24 cellular contexts compared by ENCODE assay signal in the genomic region with DNA sequence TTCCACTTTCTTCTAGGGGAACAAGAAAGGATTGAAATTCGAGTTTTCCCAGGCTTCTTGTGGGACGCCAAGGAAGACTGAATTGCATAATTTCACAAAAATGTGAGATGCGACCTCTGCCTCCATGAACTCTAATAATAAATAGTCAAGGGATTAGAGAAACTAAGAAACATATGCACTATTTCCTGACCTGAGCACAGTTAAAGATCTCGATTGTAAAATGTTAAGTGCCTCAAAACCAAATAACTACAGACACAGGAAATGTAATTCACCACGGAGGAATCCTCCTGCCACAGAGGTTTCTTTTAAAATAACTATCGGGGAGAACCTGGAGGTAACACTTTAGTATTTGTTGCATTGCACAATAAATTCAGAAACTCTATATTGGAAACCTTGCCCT.
DNase-seq lines count a peak whose midpoint lies in the region; ATAC-seq and TF ChIP-seq lines count a peak whose summit lies in the region.
"Had no signal": no experiment of that assay in that cellular context is flagged by ENCODE, and none has a peak within 500 bp of the region (broad histone marks: within the 10 kb centered on the region; RNA-seq: fewer than 3 reads in every experiment).

No MANE protein-coding gene starts in this region.

- H3K36me3 ChIP-seq in left ventricle myocardium inferior (no peaks in the 10 kb centered on the region), right atrium auricular region (no peaks in the 10 kb centered on the region)
- H3K36me3 ChIP-seq in CD8-positive, alpha-beta memory T cell (ENCODE audit: insufficient read depth, low read length) = no peaks in the 10 kb centered on the region
- H3K36me3 ChIP-seq: BLaER1, gastroesophageal sphincter had no signal

- CTCF ChIA-PET in Calu3 (lab: Charles Lee) = interaction anchor here (0.6 kb wide), 1 partner anchor 60 kb away, joined by 3 read pairs; no protein-coding TSS in a partner anchor
- CTCF ChIA-PET in CD8-positive, alpha-beta memory T cell (lab: Charles Lee) = no interaction called here

- H3K4me1 ChIP-seq in left ventricle myocardium inferior (peaks cover 9% of the 10 kb centered on the region), right atrium auricular region (no peaks in the 10 kb centered on the region)
- no peaks in the 10 kb centered on the region for H3K4me1 ChIP-seq in CD8-positive, alpha-beta memory T cell (ENCODE audit: insufficient read depth, low read length)
- H3K4me1 ChIP-seq: BLaER1, gastroesophageal sphincter had no signal

- no peaks in the 10 kb centered on the region for H3K27me3 ChIP-seq in left ventricle myocardium inferior (ENCODE audit: low read depth)
- H3K27me3 ChIP-seq in right atrium auricular region = no peaks in the 10 kb centered on the region
- H3K27me3 ChIP-seq in CD8-positive, alpha-beta memory T cell (ENCODE audit: insufficient read depth, low read length, poor library complexity, severe bottlenecking) = no peaks in the 10 kb centered on the region
- H3K27me3 ChIP-seq: BLaER1, gastroesophageal sphincter had no signal

- peak overlapping the region; percentile 19 for H3K27ac Mint-ChIP-seq in type B pancreatic cell
- H3K27ac Mint-ChIP-seq in Calu3 (ENCODE audit: unreplicated experiment) = no peak overlapping the region
- no peak overlapping the region for H3K27ac Mint-ChIP-seq in CD8-positive, alpha-beta memory T cell
- H3K27ac Mint-ChIP-seq: activated CD8-positive, alpha-beta memory T cell treated with anti-CD3 and anti-CD28 coated beads, Interleukin-2, amount 10 ng/mL, durations not matched to agents 7 days and 5 days; activated naive CD8-positive, alpha-beta T cell treated with anti-CD3 and anti-CD28 coated beads, Interleukin-2, amount 10 ng/mL, durations not matched to agents 7 days and 5 days; activated T-helper 2 cell treated with anti-CD3 and anti-CD28 coated beads, Interferon-gamma antibody, Interleukin-2, Interleukin-4, amounts not matched to agents 10 μg/mL and 5 μg/mL and 100 μg/mL, durations not matched to agents 14 hours and 24 hours and 36 hours; dendritic cell treated with granulocyte-macrophage colony-stimulating factor and Interleukin-4, amounts not matched to agents 40 ng/mL and 50 ng/mL, for 4 days; stimulated activated naive CD8-positive, alpha-beta T cell treated with anti-CD3 and anti-CD28 coated beads, Interleukin-15, amount 100 ng/mL, for 72 hours had no signal

- H3K9me3 Mint-ChIP-seq in type B pancreatic cell (no peaks in the 10 kb centered on the region), Calu3 (ENCODE audit: low read depth, unreplicated experiment) (no peaks in the 10 kb centered on the region)
- peaks cover 0 to 3% (median 0%) of the 10 kb centered on the region in 5 donors for H3K9me3 Mint-ChIP-seq in CD8-positive, alpha-beta memory T cell
- H3K9me3 Mint-ChIP-seq: activated naive CD8-positive, alpha-beta T cell treated with anti-CD3 and anti-CD28 coated beads, Interleukin-2, amount 10 ng/mL, durations not matched to agents 7 days and 5 days; activated T-helper 2 cell treated with anti-CD3 and anti-CD28 coated beads, Interferon-gamma antibody, Interleukin-2, Interleukin-4, amounts not matched to agents 10 μg/mL and 5 μg/mL and 100 μg/mL, durations not matched to agents 14 hours and 24 hours and 36 hours; dendritic cell treated with granulocyte-macrophage colony-stimulating factor and Interleukin-4, amounts not matched to agents 40 ng/mL and 50 ng/mL, for 4 days; stimulated activated naive CD8-positive, alpha-beta T cell treated with anti-CD3 and anti-CD28 coated beads, Interleukin-15, amount 100 ng/mL, for 72 hours had no signal

- peak; percentile 81 for ATAC-seq in SK-N-SH treated with all-trans-retinoic acid at 6 μM for 48 hours
- ATAC-seq: activated CD8-positive, alpha-beta memory T cell treated with anti-CD3 and anti-CD28 coated beads, Interleukin-2, amount 10 ng/mL, durations not matched to agents 7 days and 5 days; gastroesophageal sphincter; sciatic nerve; stimulated activated naive CD8-positive, alpha-beta T cell treated with anti-CD3 and anti-CD28 coated beads, Interleukin-15, amount 100 ng/mL, for 72 hours had no signal

- DNase-seq in left ventricle myocardium inferior (no peak), right atrium auricular region (ENCODE audit: low spot score) (no peak), iris pigment epithelial cell (ENCODE audit: low read depth) (peak; percentile 58), type B pancreatic cell (ENCODE audit: extremely low spot score, unreplicated experiment) (no peak), Calu3 (no peak), SKM-1 (lab: John Stamatoyannopoulos, UW; ENCODE audit: unreplicated experiment) (no peak)
- DNase-seq in CD8-positive, alpha-beta memory T cell = no peak
- DNase-seq: 8988T; activated CD4-positive, alpha-beta T cell treated with anti-CD3 and anti-CD28 coated beads for 4 hours; activated CD8-positive, alpha-beta memory T cell treated with anti-CD3 and anti-CD28 coated beads, Interleukin-2, amount 10 ng/mL, durations not matched to agents 7 days and 5 days; activated naive CD8-positive, alpha-beta T cell treated with anti-CD3 and anti-CD28 coated beads, Interleukin-2, amount 10 ng/mL, durations not matched to agents 7 days and 5 days; GDM1; MV-4-11; NCI-H187; NCI-H2227 treated with DMSO at 0.1 percent for 48 hours; stimulated activated CD4-positive, alpha-beta T cell treated with anti-CD3 and anti-CD28 coated beads, Interleukin-2, amount 100 ng/mL, for 24 hours; stimulated activated naive CD8-positive, alpha-beta T cell treated with anti-CD3 and anti-CD28 coated beads, Interleukin-15, amount 100 ng/mL, for 72 hours; trophoblast cell had no signal

- POLR2A ChIA-PET in CD8-positive, alpha-beta memory T cell (lab: Charles Lee) = no interaction called here

- no peak for TF ChIP-seq CTCF in left ventricle myocardium inferior (IDR thresholded peaks at IDR 0.05; ENCODE audit: borderline replicate concordance)
- no peak for TF ChIP-seq CTCF in right atrium auricular region (IDR thresholded peaks at IDR 0.05)
- no peak for TF ChIP-seq CTCF in type B pancreatic cell (conservative IDR thresholded peaks at IDR 0.05)
- TF ChIP-seq CTCF in Calu3 (IDR thresholded peaks at IDR 0.05; ENCODE audit: unreplicated experiment) = no peak

- no peaks in the 10 kb centered on the region for H3K27me3 Mint-ChIP-seq in type B pancreatic cell
- no peaks in the 10 kb centered on the region for H3K27me3 Mint-ChIP-seq in Calu3 (ENCODE audit: unreplicated experiment)
- H3K27me3 Mint-ChIP-seq in CD8-positive, alpha-beta memory T cell = peaks cover 4 to 16% of the 10 kb centered on the region in 2 donors
- H3K27me3 Mint-ChIP-seq: dendritic cell treated with granulocyte-macrophage colony-stimulating factor and Interleukin-4, amounts not matched to agents 40 ng/mL and 50 ng/mL, for 4 days had no signal

- H3K27ac ChIP-seq in left ventricle myocardium inferior (replicated peaks) (peak overlapping the region; percentile 50), right atrium auricular region (no peak overlapping the region)
- no peak overlapping the region for H3K27ac ChIP-seq in CD8-positive, alpha-beta memory T cell (ENCODE audit: low read depth, low read length)
- H3K27ac ChIP-seq: BLaER1, gastroesophageal sphincter had no signal

- H3K9me3 ChIP-seq in left ventricle myocardium inferior (replicated peaks) (no peaks in the 10 kb centered on the region), right atrium auricular region (no peaks in the 10 kb centered on the region)
- H3K9me3 ChIP-seq in CD8-positive, alpha-beta memory T cell (ENCODE audit: low read length) = no peaks in the 10 kb centered on the region
- H3K9me3 ChIP-seq: BLaER1, gastroesophageal sphincter had no signal

- H3K4me3 ChIP-seq in left ventricle myocardium inferior = no peak overlapping the region
- H3K4me3 ChIP-seq in right atrium auricular region = no peak overlapping the region
- no peak overlapping the region for H3K4me3 ChIP-seq in CD8-positive, alpha-beta memory T cell (ENCODE audit: low read length)
- H3K4me3 ChIP-seq: BLaER1, gastroesophageal sphincter had no signal

- H3K4me3 Mint-ChIP-seq in type B pancreatic cell = no peak overlapping the region
- no peak overlapping the region for H3K4me3 Mint-ChIP-seq in Calu3 (ENCODE audit: low read depth, unreplicated experiment)
- no peak overlapping the region for H3K4me3 Mint-ChIP-seq in CD8-positive, alpha-beta memory T cell
- H3K4me3 Mint-ChIP-seq: activated CD8-positive, alpha-beta memory T cell treated with anti-CD3 and anti-CD28 coated beads, Interleukin-2, amount 10 ng/mL, durations not matched to agents 7 days and 5 days; activated naive CD8-positive, alpha-beta T cell treated with anti-CD3 and anti-CD28 coated beads, Interleukin-2, amount 10 ng/mL, durations not matched to agents 7 days and 5 days; dendritic cell treated with granulocyte-macrophage colony-stimulating factor and Interleukin-4, amounts not matched to agents 40 ng/mL and 50 ng/mL, for 4 days; stimulated activated naive CD8-positive, alpha-beta T cell treated with anti-CD3 and anti-CD28 coated beads, Interleukin-15, amount 100 ng/mL, for 72 hours had no signal

- no TSS peak for BruUV-seq in Calu3 (replicated peaks; lab: Mats Ljungman, UMichigan)

- H3K4me1 Mint-ChIP-seq in type B pancreatic cell (ENCODE audit: unreplicated experiment) (peaks cover 15% of the 10 kb centered on the region), Calu3 (ENCODE audit: low read depth, unreplicated experiment) (peaks cover 11% of the 10 kb centered on the region)
- no peaks in the 10 kb centered on the region for H3K4me1 Mint-ChIP-seq in CD8-positive, alpha-beta memory T cell
- H3K4me1 Mint-ChIP-seq: activated CD8-positive, alpha-beta memory T cell treated with anti-CD3 and anti-CD28 coated beads, Interleukin-2, amount 10 ng/mL, durations not matched to agents 7 days and 5 days; activated naive CD8-positive, alpha-beta T cell treated with anti-CD3 and anti-CD28 coated beads, Interleukin-2, amount 10 ng/mL, durations not matched to agents 7 days and 5 days; stimulated activated naive CD8-positive, alpha-beta T cell treated with anti-CD3 and anti-CD28 coated beads, Interleukin-15, amount 100 ng/mL, for 72 hours had no signal

- intact Hi-C loops in left ventricle myocardium inferior (cut with micrococcal nuclease) = no loop called here
- intact Hi-C loops in Calu3 (cut with micrococcal nuclease; ENCODE audit: unreplicated experiment) = no loop called here

- H3K36me3 Mint-ChIP-seq in type B pancreatic cell (no peaks in the 10 kb centered on the region), Calu3 (ENCODE audit: insufficient read depth, unreplicated experiment) (no peaks in the 10 kb centered on the region)
- H3K36me3 Mint-ChIP-seq in CD8-positive, alpha-beta memory T cell = no peaks in the 10 kb centered on the region
- H3K36me3 Mint-ChIP-seq: activated CD8-positive, alpha-beta memory T cell treated with anti-CD3 and anti-CD28 coated beads, Interleukin-2, amount 10 ng/mL, durations not matched to agents 7 days and 5 days; activated naive CD8-positive, alpha-beta T cell treated with anti-CD3 and anti-CD28 coated beads, Interleukin-2, amount 10 ng/mL, durations not matched to agents 7 days and 5 days had no signal

TF ChIP-seq in SK-N-SH treated with all-trans-retinoic acid at 6 μM for 48 hours, 23 proteins besides CTCF, POLR2A, EP300 and RAD21 (continues in another document):
- no peak for TF ChIP-seq PPARA (CRISPR knock-in tag; IDR thresholded peaks at IDR 0.05; ENCODE audit: borderline replicate concordance)
